ENCODE assay signal across 9 cellular contexts in the genomic region with DNA sequence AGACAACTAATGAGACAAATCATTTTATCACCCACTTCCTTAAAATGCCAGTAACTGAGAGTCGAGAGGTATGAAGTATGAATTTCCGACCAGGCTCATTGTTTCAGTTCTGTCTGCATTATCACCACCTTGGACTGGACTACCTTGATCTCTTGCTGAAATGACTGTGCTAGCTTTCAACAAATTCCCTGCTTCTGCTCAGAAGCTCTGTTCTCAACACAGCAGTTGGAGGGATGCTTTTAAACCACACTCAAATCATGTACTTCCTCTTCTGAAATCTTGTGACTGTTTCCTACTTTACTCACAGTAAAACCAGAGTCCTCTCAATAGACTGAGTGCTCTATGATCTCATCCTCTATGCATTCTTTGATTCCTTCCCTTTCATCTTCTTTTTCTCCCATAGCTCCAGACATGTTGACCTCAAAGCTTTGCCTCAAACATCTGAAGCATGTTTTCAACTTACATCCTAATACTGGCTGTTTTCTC.
DNase-seq lines count a peak whose midpoint lies in the region; ATAC-seq and TF ChIP-seq lines count a peak whose summit lies in the region.
"Had no signal": no experiment of that assay in that cellular context is flagged by ENCODE, and none has a peak within 500 bp of the region (broad histone marks: within the 10 kb centered on the region; RNA-seq: fewer than 3 reads in every experiment).

No MANE protein-coding gene starts in this region.

- WGBS in adrenal gland, 4 donors: 27 to 41% (median 35%) methylated on average over 2 of the region's 2 CpGs

- H3K9me3 ChIP-seq in Peyer's patch (no peaks in the 10 kb centered on the region), adrenal gland (replicated peaks in 1 of 3) (no peaks in the 10 kb centered on the region)

- no peak for TF ChIP-seq POLR2A in Peyer's patch (IDR thresholded peaks at IDR 0.05)
- no peak for TF ChIP-seq POLR2A in adrenal gland (IDR thresholded peaks at IDR 0.05)

- no peak overlapping the region for H3K4me3 ChIP-seq in Peyer's patch
- no peak overlapping the region for H3K4me3 ChIP-seq in adrenal gland

- no peak for TF ChIP-seq CTCF in Peyer's patch (IDR thresholded peaks at IDR 0.05)
- TF ChIP-seq CTCF in adrenal gland (IDR thresholded peaks at IDR 0.05): no peak

- intact Hi-C loops in adrenal gland (cut with DNase I): no loop called here

- H3K27me3 ChIP-seq in Peyer's patch (no peaks in the 10 kb centered on the region), adrenal gland (peaks cover 4% of the 10 kb centered on the region)

- H3K27ac ChIP-seq in Peyer's patch (no peak overlapping the region), adrenal gland (no peak overlapping the region)

- H3K4me1 ChIP-seq in Peyer's patch (no peaks in the 10 kb centered on the region), adrenal gland (replicated peaks in 1 of 2) (no peaks in the 10 kb centered on the region)

- no peaks in the 10 kb centered on the region for H3K36me3 ChIP-seq in Peyer's patch
- no peaks in the 10 kb centered on the region for H3K36me3 ChIP-seq in adrenal gland (replicated peaks in 1 of 2)

- peak; percentile 83 for DNase-seq in amniotic epithelial cell (ENCODE audit: low read depth)
- peak; percentile 78 for DNase-seq in pons (ENCODE audit: low spot score)
- no peak for DNase-seq in COR-L47 (lab: John Stamatoyannopoulos, UW)
- DNase-seq in Peyer's patch: no peak
- no peak for DNase-seq in cerebellar cortex (ENCODE audit: low spot score)
- DNase-seq in adrenal gland: no peak
- DNase-seq: left cardiac atrium had no signal

- peak; percentile 79 for ATAC-seq in GM19043 (IDR thresholded peaks at IDR 0.05; ENCODE audit: low read depth, unreplicated experiment)
- peak; percentile 75 for ATAC-seq in HG03060 (IDR thresholded peaks at IDR 0.05; ENCODE audit: low read depth, unreplicated experiment)

Comparison
In these comparisons a context has a peak if more than half of its experiments do, and no peak if none do; other contexts are left out.
1. DNase-seq: peak in amniotic epithelial cell (single experiment) and pons (single experiment); none in COR-L47 (single experiment), Peyer's patch (0 of 3), cerebellar cortex (single experiment) and adrenal gland (0 of 7).